14 cellular contexts compared by ENCODE assay signal in the genomic region with DNA sequence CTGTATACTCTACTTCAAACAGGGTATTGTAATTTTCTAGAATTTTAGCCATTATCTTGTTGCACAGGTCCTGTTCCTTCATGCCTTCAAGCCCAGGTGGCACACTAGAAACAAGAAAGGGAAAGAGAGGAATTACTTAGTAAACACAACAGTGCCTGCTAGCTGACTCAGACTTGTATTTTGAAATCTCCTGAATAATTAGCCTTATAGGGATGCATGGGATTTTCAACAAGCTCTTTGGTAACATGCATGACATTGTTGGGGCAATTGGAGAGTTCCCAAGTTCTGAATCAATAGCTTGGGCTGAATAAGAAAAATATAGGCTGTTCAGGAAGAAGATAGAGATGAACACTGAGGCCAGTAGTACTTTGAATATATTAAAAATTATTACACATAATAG.
DNase-seq lines count a peak whose midpoint lies in the region; TF ChIP-seq lines count a peak whose summit lies in the region.
"Had no signal": no experiment of that assay in that cellular context is flagged by ENCODE, and none has a peak within 500 bp of the region (broad histone marks: within the 10 kb centered on the region; RNA-seq: fewer than 3 reads in every experiment).

No MANE protein-coding gene starts in this region.

- peaks cover 57% of the 10 kb centered on the region for H3K4me1 Mint-ChIP-seq in HFFc6 (ENCODE audit: low read depth)
- H3K4me1 Mint-ChIP-seq: stimulated activated naive B cell treated with anti-CD40 and anti-IgM and Interleukin-4, amounts not matched to agents 10 μg/mL and 1 μg/mL and 100 μg/mL, for 72 hours had no signal

- H3K4me3 Mint-ChIP-seq in HFFc6, result peak overlapping the region; percentile 53; the same call in 1 of the 2 replicates
- H3K4me3 Mint-ChIP-seq: activated T-helper 17 cell treated with anti-CD3 and anti-CD28 coated beads, Interleukin-2, amount 50 U/mL, for 72 hours; naive thymus-derived CD4-positive, alpha-beta T cell; stimulated activated naive B cell treated with anti-CD40 and anti-IgM and Interleukin-4, amounts not matched to agents 10 μg/mL and 1 μg/mL and 100 μg/mL, for 72 hours had no signal

- H3K27ac Mint-ChIP-seq in HFFc6, result peak overlapping the region; percentile 66
- H3K27ac Mint-ChIP-seq: activated T-helper 17 cell treated with anti-CD3 and anti-CD28 coated beads, Interleukin-2, amount 50 U/mL, for 72 hours; stimulated activated naive B cell treated with anti-CD40 and anti-IgM and Interleukin-4, amounts not matched to agents 10 μg/mL and 1 μg/mL and 100 μg/mL, for 72 hours had no signal

- TF ChIP-seq CTCF in AG09319 (IDR thresholded peaks at IDR 0.05; ENCODE audit: low read depth, low read length) (no peak; the same call in 1 of the 2 replicates), HFFc6 (IDR thresholded peaks at IDR 0.05) (no peak)

- H3K9me3 Mint-ChIP-seq in HFFc6, result no peaks in the 10 kb centered on the region
- H3K9me3 Mint-ChIP-seq: activated T-helper 17 cell treated with anti-CD3 and anti-CD28 coated beads, Interleukin-2, amount 50 U/mL, for 72 hours; stimulated activated naive B cell treated with anti-CD40 and anti-IgM and Interleukin-4, amounts not matched to agents 10 μg/mL and 1 μg/mL and 100 μg/mL, for 72 hours had no signal

- H3K36me3 Mint-ChIP-seq in HFFc6 (ENCODE audit: low read depth), result 0 out of 2 replicates have a peak, but pooled peaks cover 8% of the 10 kb centered on the region
- H3K36me3 Mint-ChIP-seq: stimulated activated naive B cell treated with anti-CD40 and anti-IgM and Interleukin-4, amounts not matched to agents 10 μg/mL and 1 μg/mL and 100 μg/mL, for 72 hours had no signal

- no peaks in the 10 kb centered on the region for H3K27me3 Mint-ChIP-seq in HFFc6 (ENCODE audit: insufficient read depth)
- H3K27me3 Mint-ChIP-seq: activated T-helper 17 cell treated with anti-CD3 and anti-CD28 coated beads, Interleukin-2, amount 50 U/mL, for 72 hours; naive thymus-derived CD4-positive, alpha-beta T cell; stimulated activated naive B cell treated with anti-CD40 and anti-IgM and Interleukin-4, amounts not matched to agents 10 μg/mL and 1 μg/mL and 100 μg/mL, for 72 hours had no signal

- DNase-seq in AG09319 (ENCODE audit: extremely low read depth, low read depth) (peak; percentile 84), HFFc6 (peak; percentile 89), brain pericyte (ENCODE audit: low read depth, low spot score) (peak; percentile 18), kidney glomerular epithelial cell (lab: John Stamatoyannopoulos, UW) (peak; percentile 56), AML-193 (lab: John Stamatoyannopoulos, UW) (no peak), NCI-H1930 (lab: John Stamatoyannopoulos, UW) (no peak), T-helper 1 cell (no peak)
- no peak for DNase-seq in activated T-cell treated with anti-CD3 and anti-CD28 coated beads, Interleukin-2, amount 50 U/mL, for 1 hour
- DNase-seq: DMS153; naive thymus-derived CD4-positive, alpha-beta T cell; NCI-H187 treated with DMSO at 0.1 percent for 48 hours; stimulated activated naive B cell treated with anti-CD40 and anti-IgM and Interleukin-4, amounts not matched to agents 10 μg/mL and 1 μg/mL and 100 μg/mL, for 72 hours; WERI-Rb-1 had no signal

Comparison
In these comparisons a context has a peak if more than half of its experiments do, and no peak if none do; other contexts are left out.
1. DNase-seq: peak in AG09319 (single experiment), HFFc6 (single experiment), brain pericyte (single experiment) and kidney glomerular epithelial cell (single experiment); none in activated T-cell treated with anti-CD3 and anti-CD28 coated beads, Interleukin-2, amount 50 U/mL, for 1 hour (single experiment), AML-193 (0 of 2), NCI-H1930 (0 of 2) and T-helper 1 cell (0 of 5).